Comparison of ENCODE assay signal across 18 cellular contexts in genomic region chr6:143621876-143622605, GRCh38. TPM values are rescaled to one million over a fixed set of nuclear protein-coding genes. Genes with fewer than 3 reads are reported as not detected.
DNase-seq lines count a peak whose midpoint lies in the region; ATAC-seq and TF ChIP-seq lines count a peak whose summit lies in the region.
"Had no signal": no experiment of that assay in that cellular context is flagged by ENCODE, and none has a peak within 500 bp of the region (broad histone marks: within the 10 kb centered on the region; RNA-seq: fewer than 3 reads in every experiment).

No MANE protein-coding gene starts in this region.

- WGBS in suprapubic skin: 88% methylated on average over 7 of the region's 7 CpGs

- TF ChIP-seq POLR2A in suprapubic skin (IDR thresholded peaks at IDR 0.05): no peak

- H3K4me3 Mint-ChIP-seq in activated T-helper 2 cell treated with anti-CD3 and anti-CD28 coated beads, Interferon-gamma antibody, Interleukin-2, Interleukin-4, amounts not matched to agents 10 μg/mL and 5 μg/mL and 100 μg/mL, durations not matched to agents 14 hours and 24 hours and 36 hours (ENCODE audit: low read depth): no peak overlapping the region
- no peak overlapping the region for H3K4me3 Mint-ChIP-seq in CD4-positive, alpha-beta T cell
- H3K4me3 Mint-ChIP-seq: stimulated activated naive B cell treated with anti-CD40 and anti-IgM and Interleukin-4, amounts not matched to agents 10 μg/mL and 1 μg/mL and 100 μg/mL, for 72 hours; T-helper 2 cell treated with Interferon-gamma antibody and Interleukin-4, amounts not matched to agents 5 μg/mL and 100 μg/mL, for 36 hours had no signal

- POLR2A ChIA-PET in CD4-positive, alpha-beta T cell (lab: Charles Lee): no interaction called here

- H3K27me3 ChIP-seq in adipocyte (replicated peaks; ENCODE audit: control insufficient read depth, insufficient read depth, low read length): no peaks in the 10 kb centered on the region
- H3K27me3 ChIP-seq in skeletal muscle satellite cell (ENCODE audit: control insufficient read depth, insufficient read depth, low read length): no peaks in the 10 kb centered on the region
- H3K27me3 ChIP-seq in CD4-positive, alpha-beta T cell (ENCODE audit: control insufficient read depth, insufficient read depth, low read length): no peaks in the 10 kb centered on the region
- H3K27me3 ChIP-seq in suprapubic skin: no peaks in the 10 kb centered on the region
- H3K27me3 ChIP-seq: upper lobe of left lung had no signal

- H3K4me1 Mint-ChIP-seq in activated T-helper 2 cell treated with anti-CD3 and anti-CD28 coated beads, Interferon-gamma antibody, Interleukin-2, Interleukin-4, amounts not matched to agents 10 μg/mL and 5 μg/mL and 100 μg/mL, durations not matched to agents 14 hours and 24 hours and 36 hours (ENCODE audit: low read depth): peaks cover 18% of the 10 kb centered on the region
- peaks cover 27% of the 10 kb centered on the region for H3K4me1 Mint-ChIP-seq in CD4-positive, alpha-beta T cell (ENCODE audit: low read depth)

- H3K4me1 ChIP-seq in adipocyte (ENCODE audit: control insufficient read depth, insufficient read depth, low read length) (peaks cover 5% of the 10 kb centered on the region), skeletal muscle satellite cell (ENCODE audit: control insufficient read depth, insufficient read depth, low read length) (peaks cover 19% of the 10 kb centered on the region), suprapubic skin (no peaks in the 10 kb centered on the region)

- H3K27ac ChIP-seq in CD4-positive, alpha-beta T cell (ENCODE audit: low read depth, low read length): no peak overlapping the region
- H3K27ac ChIP-seq in suprapubic skin: no peak overlapping the region
- H3K27ac ChIP-seq: upper lobe of left lung had no signal

- H3K27ac Mint-ChIP-seq in activated T-helper 2 cell treated with anti-CD3 and anti-CD28 coated beads, Interferon-gamma antibody, Interleukin-2, Interleukin-4, amounts not matched to agents 10 μg/mL and 5 μg/mL and 100 μg/mL, durations not matched to agents 14 hours and 24 hours and 36 hours: no peak overlapping the region
- no peak overlapping the region for H3K27ac Mint-ChIP-seq in CD4-positive, alpha-beta T cell
- H3K27ac Mint-ChIP-seq: stimulated activated naive B cell treated with anti-CD40 and anti-IgM and Interleukin-4, amounts not matched to agents 10 μg/mL and 1 μg/mL and 100 μg/mL, for 72 hours; T-helper 2 cell treated with Interferon-gamma antibody and Interleukin-4, amounts not matched to agents 5 μg/mL and 100 μg/mL, for 36 hours had no signal

- no peak for TF ChIP-seq EP300 in suprapubic skin (IDR thresholded peaks at IDR 0.05)

- H3K9me3 ChIP-seq in adipocyte (ENCODE audit: control insufficient read depth, low read length) (no peaks in the 10 kb centered on the region), skeletal muscle satellite cell (replicated peaks; ENCODE audit: low read length) (no peaks in the 10 kb centered on the region), suprapubic skin (no peaks in the 10 kb centered on the region)
- H3K9me3 ChIP-seq in CD4-positive, alpha-beta T cell (ENCODE audit: control insufficient read depth, low read length): no peaks in the 10 kb centered on the region
- H3K9me3 ChIP-seq: upper lobe of left lung had no signal

- DNase-seq in HFF-Myc (ENCODE audit: extremely low read depth, low read depth) (peak; percentile 35), adipocyte (ENCODE audit: low read depth) (peak; percentile 57), fibroblast of villous mesenchyme (ENCODE audit: low read depth) (peak; percentile 27), NCI-H1105 (lab: John Stamatoyannopoulos, UW) (no peak), suprapubic skin (ENCODE audit: low spot score in 2 of 2) (no peak)
- DNase-seq in activated T-helper 2 cell treated with anti-CD3 and anti-CD28 coated beads, Interferon-gamma antibody, Interleukin-2, Interleukin-4, amounts not matched to agents 10 μg/mL and 5 μg/mL and 100 μg/mL, durations not matched to agents 14 hours and 24 hours and 36 hours (ENCODE audit: low spot score): no peak
- DNase-seq in CD4-positive, alpha-beta T cell: no peak
- DNase-seq: activated naive CD4-positive, alpha-beta T cell treated with Interleukin-2 at 50 U/mL for 16 hours; DMS53; effector CD4-positive, alpha-beta T cell; posterior cingulate gyrus; SHP77; stimulated activated CD4-positive, alpha-beta T cell treated with anti-CD3 and anti-CD28 coated beads, Interleukin-12 subunit alpha, Interleukin-12 subunit beta, amount 100 ng/mL, for 4 hours; stimulated activated naive B cell treated with anti-CD40 and anti-IgM and Interleukin-4, amounts not matched to agents 10 μg/mL and 1 μg/mL and 100 μg/mL, for 72 hours; upper lobe of left lung had no signal

- H3K36me3 ChIP-seq in adipocyte (ENCODE audit: control insufficient read depth, insufficient read depth, low read length, severe bottlenecking): no peaks in the 10 kb centered on the region
- H3K36me3 ChIP-seq in skeletal muscle satellite cell (ENCODE audit: insufficient read depth, low read length): no peaks in the 10 kb centered on the region
- H3K36me3 ChIP-seq in suprapubic skin: no peaks in the 10 kb centered on the region
- H3K36me3 ChIP-seq: upper lobe of left lung had no signal

- no peak for TF ChIP-seq CTCF in HFF-Myc (IDR thresholded peaks at IDR 0.05; ENCODE audit: low read depth, low read length, missing control alignments)
- no peak for TF ChIP-seq CTCF in fibroblast of villous mesenchyme (IDR thresholded peaks at IDR 0.05; ENCODE audit: insufficient read depth, low read depth, low read length)
- TF ChIP-seq CTCF in CD4-positive, alpha-beta T cell (IDR thresholded peaks at IDR 0.05): no peak
- TF ChIP-seq CTCF in suprapubic skin (IDR thresholded peaks at IDR 0.05): no peak

- H3K4me3 ChIP-seq in HFF-Myc (replicated peaks; ENCODE audit: low read depth, low read length): no peak overlapping the region
- H3K4me3 ChIP-seq in adipocyte (ENCODE audit: low read length): no peak overlapping the region
- H3K4me3 ChIP-seq in fibroblast of villous mesenchyme (ENCODE audit: low read depth, low read length): no peak overlapping the region
- H3K4me3 ChIP-seq in skeletal muscle satellite cell (ENCODE audit: low read length): peak overlapping the region; percentile 48
- no peak overlapping the region for H3K4me3 ChIP-seq in suprapubic skin
- H3K4me3 ChIP-seq: upper lobe of left lung had no signal

- H3K36me3 Mint-ChIP-seq in activated T-helper 2 cell treated with anti-CD3 and anti-CD28 coated beads, Interferon-gamma antibody, Interleukin-2, Interleukin-4, amounts not matched to agents 10 μg/mL and 5 μg/mL and 100 μg/mL, durations not matched to agents 14 hours and 24 hours and 36 hours (ENCODE audit: low read depth): no peaks in the 10 kb centered on the region
- no peaks in the 10 kb centered on the region for H3K36me3 Mint-ChIP-seq in CD4-positive, alpha-beta T cell (ENCODE audit: low read depth)
- H3K36me3 Mint-ChIP-seq: stimulated activated naive B cell treated with anti-CD40 and anti-IgM and Interleukin-4, amounts not matched to agents 10 μg/mL and 1 μg/mL and 100 μg/mL, for 72 hours had no signal

- intact Hi-C loops in activated T-helper 2 cell treated with anti-CD3 and anti-CD28 coated beads, Interferon-gamma antibody, Interleukin-2, Interleukin-4, amounts not matched to agents 10 μg/mL and 5 μg/mL and 100 μg/mL, durations not matched to agents 14 hours and 24 hours and 36 hours (cut with micrococcal nuclease): no loop called here
- intact Hi-C loops in CD4-positive, alpha-beta T cell (cut with DNase I, micrococcal nuclease): no loop called here

- peak overlapping the region; percentile 61 for H3K4me2 ChIP-seq in skeletal muscle satellite cell (ENCODE audit: low read length)

- no peaks in the 10 kb centered on the region for H3K9me3 Mint-ChIP-seq in activated T-helper 2 cell treated with anti-CD3 and anti-CD28 coated beads, Interferon-gamma antibody, Interleukin-2, Interleukin-4, amounts not matched to agents 10 μg/mL and 5 μg/mL and 100 μg/mL, durations not matched to agents 14 hours and 24 hours and 36 hours
- no peaks in the 10 kb centered on the region for H3K9me3 Mint-ChIP-seq in CD4-positive, alpha-beta T cell
- H3K9me3 Mint-ChIP-seq: stimulated activated naive B cell treated with anti-CD40 and anti-IgM and Interleukin-4, amounts not matched to agents 10 μg/mL and 1 μg/mL and 100 μg/mL, for 72 hours; T-helper 2 cell treated with Interferon-gamma antibody and Interleukin-4, amounts not matched to agents 5 μg/mL and 100 μg/mL, for 36 hours had no signal

- no peak for ATAC-seq in CD4-positive, alpha-beta T cell (ENCODE audit: poor library complexity)
- ATAC-seq: left lobe of liver; stimulated activated naive B cell treated with anti-CD40 and anti-IgM and Interleukin-4, amounts not matched to agents 10 μg/mL and 1 μg/mL and 100 μg/mL, for 72 hours had no signal

- H3K27me3 Mint-ChIP-seq in activated T-helper 2 cell treated with anti-CD3 and anti-CD28 coated beads, Interferon-gamma antibody, Interleukin-2, Interleukin-4, amounts not matched to agents 10 μg/mL and 5 μg/mL and 100 μg/mL, durations not matched to agents 14 hours and 24 hours and 36 hours (ENCODE audit: low read depth): peaks cover 6% of the 10 kb centered on the region
- H3K27me3 Mint-ChIP-seq in CD4-positive, alpha-beta T cell: no peaks in the 10 kb centered on the region
- H3K27me3 Mint-ChIP-seq: stimulated activated naive B cell treated with anti-CD40 and anti-IgM and Interleukin-4, amounts not matched to agents 10 μg/mL and 1 μg/mL and 100 μg/mL, for 72 hours had no signal

- H3K9ac ChIP-seq in adipocyte (ENCODE audit: low read length): no peak overlapping the region
- H3K9ac ChIP-seq in skeletal muscle satellite cell (ENCODE audit: low read depth, low read length): no peak overlapping the region

- CTCF ChIA-PET in CD4-positive, alpha-beta T cell (lab: Charles Lee): interaction anchor here (0.9 kb wide), 1 partner anchor 109 kb away, joined by 3 read pairs; no protein-coding TSS in a partner anchor

RNA-seq across cellular contexts. Expression of gene PHACTR2, which starts 55.7 kb away (rescaled TPM):
- total RNA-seq in fibroblast of villous mesenchyme (51.4 and 62.5 TPM in 2 replicates), suprapubic skin (10 to 100 TPM; 11.9 to 31.5 (median 20.9) TPM)
- 33.7 and 35.4 TPM in 2 replicates for total RNA-seq in skeletal muscle satellite cell (2012; rRNA removed)
- total RNA-seq in activated T-helper 2 cell treated with anti-CD3 and anti-CD28 coated beads, Interferon-gamma antibody, Interleukin-2, Interleukin-4, amounts not matched to agents 10 μg/mL and 5 μg/mL and 100 μg/mL, durations not matched to agents 14 hours and 24 hours and 36 hours: 41.0 and 45.4 TPM in 2 replicates
- 10 to 100 TPM; 19.6 to 25.0 TPM for total RNA-seq in CD4-positive, alpha-beta T cell

Comparison
In these comparisons a context has a peak if more than half of its experiments do, and no peak if none do; other contexts are left out.
1. DNase-seq: peak in HFF-Myc (single experiment), adipocyte (single experiment) and fibroblast of villous mesenchyme (single experiment); none in activated T-helper 2 cell treated with anti-CD3 and anti-CD28 coated beads, Interferon-gamma antibody, Interleukin-2, Interleukin-4, amounts not matched to agents 10 μg/mL and 5 μg/mL and 100 μg/mL, durations not matched to agents 14 hours and 24 hours and 36 hours (single experiment), NCI-H1105 (single experiment), CD4-positive, alpha-beta T cell (0 of 10) and suprapubic skin (0 of 2).